8 cellular contexts compared by ENCODE assay signal in the genomic region with DNA sequence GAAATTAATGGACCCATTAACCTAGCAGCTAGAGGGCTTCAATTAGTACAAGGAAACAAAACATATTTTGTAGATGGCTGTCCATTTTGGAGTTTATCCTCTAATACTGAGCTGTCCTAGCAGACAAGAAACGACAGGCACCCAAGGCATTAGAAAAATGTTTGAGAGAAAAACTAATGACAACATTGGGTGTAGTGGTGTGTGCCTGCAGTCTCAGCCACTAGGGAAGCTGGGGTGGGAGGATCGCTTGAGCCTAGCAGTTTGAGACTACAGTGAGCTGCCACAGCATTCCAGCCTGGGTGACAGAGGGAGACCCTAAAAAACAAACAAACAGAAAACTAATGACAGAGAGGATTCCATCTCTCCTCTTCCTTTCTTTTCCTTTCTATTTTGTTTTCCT. TPM values are rescaled to one million over a fixed set of nuclear protein-coding genes. Genes with fewer than 3 reads are reported as not detected.
DNase-seq lines count a peak whose midpoint lies in the region; ATAC-seq and TF ChIP-seq lines count a peak whose summit lies in the region.

No MANE protein-coding gene starts in this region.

- H3K4me1 Mint-ChIP-seq in T-helper 17 cell = peaks cover 21% of the 10 kb centered on the region

- no peaks in the 10 kb centered on the region for H3K9me3 ChIP-seq in T-helper 17 cell (ENCODE audit: control insufficient read depth, low read length, poor library complexity, severe bottlenecking)

- peaks cover 4% of the 10 kb centered on the region for H3K4me1 ChIP-seq in foreskin keratinocyte

- H3K27me3 ChIP-seq in foreskin keratinocyte = peaks cover 14% of the 10 kb centered on the region

- TF ChIP-seq CTCF in GM10248 (IDR thresholded peaks at IDR 0.05; ENCODE audit: control extremely low read depth, extremely low read depth, low read depth, missing control alignments) (no peak), foreskin keratinocyte (conservative IDR thresholded peaks at IDR 0.05) (peak; percentile 5)

- H3K27me3 Mint-ChIP-seq in T-helper 17 cell = peaks cover 74% of the 10 kb centered on the region

- no peak overlapping the region for H3K27ac Mint-ChIP-seq in T-helper 17 cell

- CTCF ChIA-PET in GM10248 (lab: Yijun Ruan, JAX) = no interaction called here

- H3K27ac ChIP-seq in foreskin keratinocyte = no peak overlapping the region

- peak overlapping the region; percentile 88 for H3K4me3 Mint-ChIP-seq in T-helper 17 cell

- no peak for ATAC-seq in T-helper 17 cell
- no peak for ATAC-seq in foreskin keratinocyte
- no peak for ATAC-seq in HG03378 (IDR thresholded peaks at IDR 0.05; ENCODE audit: unreplicated experiment)
- ATAC-seq in HG03571 (IDR thresholded peaks at IDR 0.05; ENCODE audit: unreplicated experiment) = no peak

- peaks cover 10% of the 10 kb centered on the region for H3K36me3 Mint-ChIP-seq in T-helper 17 cell (ENCODE audit: low read depth)

- POLR2A ChIA-PET in GM10248 (lab: Yijun Ruan, JAX) = no interaction called here

- DNase-seq in GM10248 (ENCODE audit: extremely low spot score) (peak; percentile 16), T-helper 17 cell (no peak), foreskin keratinocyte (peak; percentile 15 to 49), renal cortical epithelial cell (ENCODE audit: low read depth) (peak; percentile 32), GF-D8 (lab: John Stamatoyannopoulos, UW) (no peak), ureter (ENCODE audit: low spot score) (no peak)

RNA-seq across cellular contexts. Expression of gene A4GALT, which starts 1.5 kb away (rescaled TPM):
- not detected for total RNA-seq in T-helper 17 cell
- 11.7 and 16.0 TPM in 2 replicates for total RNA-seq in foreskin keratinocyte
- 13.8 and 19.1 TPM in 2 replicates for polyA plus RNA-seq in foreskin keratinocyte
- total RNA-seq in renal cortical epithelial cell = 23.8 and 64.8 TPM in 2 replicates
- 57.9 TPM for total RNA-seq in ureter

Comparison
In these comparisons a context has a peak if more than half of its experiments do, and no peak if none do; other contexts are left out.
1. DNase-seq: peak in GM10248 (single experiment), foreskin keratinocyte (2 of 2) and renal cortical epithelial cell (single experiment); none in T-helper 17 cell (0 of 3), GF-D8 (single experiment) and ureter (single experiment).
2. RNA of gene A4GALT, which starts 1.5 kb away (total RNA-seq): 23.8 to 64.8 TPM in renal cortical epithelial cell, 57.9 TPM in ureter (single experiment) and 11.7 to 16.0 TPM in foreskin keratinocyte; not detected in T-helper 17 cell; every median in the first group is over 10 times any median in the second.